ENCODE assay signal across 8 cellular contexts in genomic region chr3:196739671-196740475, GRCh38. TPM values are rescaled to one million over a fixed set of nuclear protein-coding genes. Genes with fewer than 3 reads are reported as not detected.
DNase-seq lines count a peak whose midpoint lies in the region; ATAC-seq, FAIRE-seq and TF ChIP-seq lines count a peak whose summit lies in the region.

PAK2 (plus strand) TSS chr3:196739857; CDS start chr3:196782647, 42,790 bp downstream.

- H3K4me1 Mint-ChIP-seq in T-cell, result peaks cover 29 to 38% (median 37%) of the 10 kb centered on the region in 3 donors

- H3K27me3 Mint-ChIP-seq in T-cell, result no peaks in the 10 kb centered on the region

- peak; percentile 77 for DNase-seq in GM12891 (ENCODE audit: insufficient read length, low spot score)
- peak; percentile 85 for DNase-seq in NCI-H146 treated with DMSO at 0.1 percent for 48 hours (lab: John Stamatoyannopoulos, UW; ENCODE audit: unreplicated experiment)
- DNase-seq in T-cell, result peak; percentile 79 to 93 (median 88)
- DNase-seq in adipocyte (ENCODE audit: low read depth), result peak; percentile 96
- peak; percentile 96 for DNase-seq in Right ventricle myocardium superior
- DNase-seq in pancreas, result peak; percentile 88 to 95 (median 93)

- ATAC-seq in HG02840 (IDR thresholded peaks at IDR 0.05; ENCODE audit: low FRiP score, unreplicated experiment) (peak; percentile 84), T-cell (replicated peaks in 1 of 4) (peak; percentile 88 to 94 (median 89)), Right ventricle myocardium superior (ENCODE audit: poor library complexity) (peak; percentile 98), pancreas (peak; percentile 92 to 97 (median 95))

- H3K27ac ChIP-seq in pancreas, result peak within 1 kb of the TSS; percentile 87 to 96 (median 94)
- peak within 1 kb of the TSS; percentile 97 for H3K27ac ChIP-seq in thymus (ENCODE audit: low read depth)

- H3K27ac Mint-ChIP-seq in T-cell, result peak within 1 kb of the TSS; percentile 97 to 98

- H3K4me1 ChIP-seq in adipocyte (ENCODE audit: control insufficient read depth, insufficient read depth, low read length), result peaks cover 20% of the 10 kb centered on the region
- peaks cover 8 to 11% (median 9%) of the 10 kb centered on the region in 3 donors for H3K4me1 ChIP-seq in pancreas
- no peaks in the 10 kb centered on the region for H3K4me1 ChIP-seq in thymus (ENCODE audit: control insufficient read depth, insufficient read depth, low read length)

- peaks cover 8% of the 10 kb centered on the region for H3K36me3 Mint-ChIP-seq in T-cell

- FAIRE-seq in GM12891 (lab: Jason Lieb, UNC) (peak; percentile 93), pancreas (lab: Jason Lieb, UNC) (no peak)

- no peaks in the 10 kb centered on the region for H3K36me3 ChIP-seq in adipocyte (ENCODE audit: control insufficient read depth, insufficient read depth, low read length, severe bottlenecking)
- no peaks in the 10 kb centered on the region for H3K36me3 ChIP-seq in pancreas
- H3K36me3 ChIP-seq in thymus (ENCODE audit: control insufficient read depth, insufficient read depth), result no peaks in the 10 kb centered on the region

- CTCF ChIA-PET in T-cell (lab: Charles Lee), result interaction anchor here in 1 of 2 donors (0.6 to 1.3 kb wide), 5 partner anchors 27 to 217 kb away, joined by 3 to 5 read pairs (median 4); partner anchors contain the start of genes CEP19 and PIGX

- peak within 1 kb of the TSS; percentile 97 for H3K9ac ChIP-seq in adipocyte (ENCODE audit: low read length)

- no peaks in the 10 kb centered on the region for H3K9me3 Mint-ChIP-seq in T-cell

- H3K9me3 ChIP-seq in adipocyte (ENCODE audit: control insufficient read depth, low read length), result no peaks in the 10 kb centered on the region
- no peaks in the 10 kb centered on the region for H3K9me3 ChIP-seq in pancreas
- no peaks in the 10 kb centered on the region for H3K9me3 ChIP-seq in thymus (ENCODE audit: control insufficient read depth)

- H3K27me3 ChIP-seq in adipocyte (replicated peaks; ENCODE audit: control insufficient read depth, insufficient read depth, low read length) (no peaks in the 10 kb centered on the region), pancreas (no peaks in the 10 kb centered on the region), thymus (ENCODE audit: control insufficient read depth, insufficient read depth) (no peaks in the 10 kb centered on the region)

- intact Hi-C loops in Right ventricle myocardium superior (cut with DNase I), result no loop called here
- intact Hi-C loops in pancreas (cut with DNase I), result no loop called here

- no peak; the same call in 1 of the 2 replicates for TF ChIP-seq POLR2A in GM12891 (IDR thresholded peaks at IDR 0.05; ENCODE audit: low read depth, low read length)

- no peak for TF ChIP-seq CTCF in pancreas (IDR thresholded peaks at IDR 0.05)

- H3K4me3 ChIP-seq in adipocyte (ENCODE audit: low read length), result peak within 1 kb of the TSS; percentile 97
- peak within 1 kb of the TSS; percentile 70 to 96 (median 90) for H3K4me3 ChIP-seq in pancreas
- peak within 1 kb of the TSS; percentile 96 for H3K4me3 ChIP-seq in thymus (ENCODE audit: low read length)

- POLR2A ChIA-PET in T-cell (lab: Charles Lee), result interaction anchor here (0.6 to 2.4 kb wide), 5 partner anchors 20 to 130 kb away, joined by 3 to 18 read pairs (median 4); partner anchors contain the start of genes CEP19 (in 1 of the 2) and PIGX (in 1 of the 2)

- H3K4me3 Mint-ChIP-seq in T-cell, result peak within 1 kb of the TSS; percentile 99 to 100 (median 99)

- 0% methylated on average over 53 to 85 of the region's 85 CpGs for WGBS in pancreas, 2 donors
- under 1% methylated on average over 85 of the region's 85 CpGs for WGBS in thymus

TF ChIP-seq in GM12891, 5 proteins besides CTCF, POLR2A, EP300 and RAD21:
- TF ChIP-seq SPI1 (IDR thresholded peaks at IDR 0.05; ENCODE audit: low read depth, low read length) (peak; percentile 62; the same call in 1 of the 2 replicates), POLR2AphosphoS5 (IDR thresholded peaks at IDR 0.05; ENCODE audit: low read depth, low read length) (no peak), TAF1 (IDR thresholded peaks at IDR 0.05; ENCODE audit: low read depth, low read length) (peak; percentile 59; the same call in 1 of the 2 replicates), POU2F2 (IDR thresholded peaks at IDR 0.05; ENCODE audit: low read depth, low read length) (peak; percentile 12; the same call in 1 of the 2 replicates)

RNA-seq across cellular contexts. Expression of gene PAK2, which starts in this region (rescaled TPM):
- 25.7 TPM for polyA plus RNA-seq in GM12891 (2012; ENCODE audit: low read depth, missing spikeins)
- 10 to 100 TPM; 62.7 to 87.3 (median 76.2) TPM for total RNA-seq in T-cell
- 40.6 TPM for total RNA-seq in Right ventricle myocardium superior
- 10 to 100 TPM; 12.4 to 36.2 (median 22.0) TPM for total RNA-seq in pancreas
- 1 to 10 TPM; 7.5 to 9.8 TPM for polyA plus RNA-seq in pancreas
- 47.4 TPM for polyA plus RNA-seq in thymus

Comparison
In these comparisons a context has a peak if more than half of its experiments do, and no peak if none do; other contexts are left out.
1. Peak in every context shown above with its lines: DNase-seq, ATAC-seq, H3K4me3 ChIP-seq and H3K27ac ChIP-seq.